ENCODE assay signal across 10 cellular contexts in the genomic region with DNA sequence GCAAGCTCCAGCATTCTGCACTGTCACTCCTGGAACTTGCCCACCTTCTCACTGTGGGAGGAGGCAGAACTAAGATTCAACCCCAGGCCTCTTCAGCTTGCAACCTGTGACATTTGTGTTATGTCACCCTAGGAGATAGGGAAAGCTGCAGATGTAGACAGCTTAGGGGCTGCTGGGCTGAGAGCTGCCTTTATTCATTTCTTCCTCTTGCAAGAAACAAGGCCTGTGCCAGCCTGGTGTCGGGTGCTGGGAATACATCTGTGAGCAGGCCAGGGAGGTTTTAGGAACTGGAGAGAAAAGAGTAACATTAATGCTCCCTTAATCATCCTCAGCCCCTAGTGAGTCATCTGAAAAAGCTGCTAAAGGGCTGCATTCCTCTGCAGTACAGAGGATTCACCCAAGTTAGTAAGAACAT.
DNase-seq lines count a peak whose midpoint lies in the region; ATAC-seq and TF ChIP-seq lines count a peak whose summit lies in the region.
"Had no signal": no experiment of that assay in that cellular context is flagged by ENCODE, and none has a peak within 500 bp of the region (broad histone marks: within the 10 kb centered on the region; RNA-seq: fewer than 3 reads in every experiment).

No MANE protein-coding gene starts in this region.

- no peak overlapping the region for H3K4me3 ChIP-seq in brain microvascular endothelial cell (ENCODE audit: low read depth, low read length)
- H3K4me3 ChIP-seq in iPS-20b (ENCODE audit: low read length), result no peak overlapping the region; the same call in 1 of the 2 replicates
- no peak overlapping the region for H3K4me3 ChIP-seq in stomach
- H3K4me3 ChIP-seq: K562 had no signal

- H3K4me1 Mint-ChIP-seq in HFFc6 (ENCODE audit: low read depth), result peaks cover 39% of the 10 kb centered on the region

- ATAC-seq in GM21528 (IDR thresholded peaks at IDR 0.05; ENCODE audit: low FRiP score, unreplicated experiment) (no peak), HG03342 (IDR thresholded peaks at IDR 0.05; ENCODE audit: unreplicated experiment) (no peak)
- ATAC-seq: K562 had no signal

- H3K9me3 Mint-ChIP-seq in HFFc6, result no peaks in the 10 kb centered on the region

- H3K27ac Mint-ChIP-seq in HFFc6, result peak overlapping the region; percentile 89

- H3K9ac ChIP-seq in iPS-20b (ENCODE audit: low read depth, low read length), result peak overlapping the region; percentile 46; the same call in 1 of the 2 replicates

- no peaks in the 10 kb centered on the region for H3K36me3 Mint-ChIP-seq in HFFc6 (ENCODE audit: low read depth)

- TF ChIP-seq CTCF in HFFc6 (IDR thresholded peaks at IDR 0.05) (peak; percentile 46; the same call in 1 of the 2 replicates), brain microvascular endothelial cell (IDR thresholded peaks at IDR 0.05; ENCODE audit: low read depth, low read length, missing control alignments) (peak; percentile 42), stomach (IDR thresholded peaks at IDR 0.05) (no peak)

- peaks cover 19% of the 10 kb centered on the region for H3K27me3 Mint-ChIP-seq in HFFc6 (ENCODE audit: insufficient read depth)

- peak; percentile 94 for DNase-seq in HFFc6
- peak; percentile 84 for DNase-seq in brain microvascular endothelial cell
- no peak for DNase-seq in stomach
- no peak for DNase-seq in stimulated activated CD4-positive, alpha-beta T cell treated with anti-CD3 and anti-CD28 coated beads, Interleukin-4, amount 100 ng/mL, for 1 hour
- no peak for DNase-seq in NCI-H2081 treated with DMSO at 0.1 percent for 48 hours (lab: John Stamatoyannopoulos, UW)
- DNase-seq: activated CD4-positive, CD25-positive, alpha-beta regulatory T cell treated with anti-CD3 and anti-CD28 coated beads, Interleukin-2, amount 50 U/mL, for 72 hours had no signal

- no peaks in the 10 kb centered on the region for H3K27me3 ChIP-seq in brain microvascular endothelial cell (replicated peaks)
- H3K27me3 ChIP-seq in iPS-20b (ENCODE audit: insufficient read depth, low read length), result peaks cover 10% of the 10 kb centered on the region
- H3K27me3 ChIP-seq in stomach, result no peaks in the 10 kb centered on the region

- peak overlapping the region; percentile 81 for H3K4me3 Mint-ChIP-seq in HFFc6

- intact Hi-C loops in stomach (cut with DNase I; ENCODE audit: low total_unique reads), result no loop called here

- no peak for TF ChIP-seq EP300 in stomach (IDR thresholded peaks at IDR 0.05)

- H3K9me3 ChIP-seq in iPS-20b (ENCODE audit: insufficient read depth, low read depth, low read length) (no peaks in the 10 kb centered on the region), stomach (no peaks in the 10 kb centered on the region)

- in situ Hi-C loops in brain microvascular endothelial cell (cut with HindIII; ENCODE audit: low pct_ligation_motif_present, low sequenced_read_pairs), result no loop called here

- H3K4me1 ChIP-seq in iPS-20b (ENCODE audit: insufficient read depth, low read length) (peaks cover 23% of the 10 kb centered on the region), stomach (peaks cover 0 to 34% (median 14%) of the 10 kb centered on the region in 4 donors)

- 48 to 83% (median 58%) methylated on average over 1 of the region's 1 CpG for WGBS in stomach, 5 donors

- TF ChIP-seq POLR2A in stomach (IDR thresholded peaks at IDR 0.05), result no peak

- peak overlapping the region; percentile 40 for H3K27ac ChIP-seq in brain microvascular endothelial cell
- no peak overlapping the region for H3K27ac ChIP-seq in iPS-20b (ENCODE audit: low read length)
- H3K27ac ChIP-seq in stomach, result peak overlapping the region in 4 of 5 donors; percentile 37 to 75 (median 49)

- H3K36me3 ChIP-seq in brain microvascular endothelial cell (replicated peaks) (no peaks in the 10 kb centered on the region), iPS-20b (ENCODE audit: insufficient read depth, low read depth, low read length) (no peaks in the 10 kb centered on the region), stomach (no peaks in the 10 kb centered on the region)

Comparison
In these comparisons a context has a peak if more than half of its experiments do, and no peak if none do; other contexts are left out.
1. DNase-seq: peak in HFFc6 (single experiment) and brain microvascular endothelial cell (single experiment); none in stomach (single experiment), stimulated activated CD4-positive, alpha-beta T cell treated with anti-CD3 and anti-CD28 coated beads, Interleukin-4, amount 100 ng/mL, for 1 hour (single experiment) and NCI-H2081 treated with DMSO at 0.1 percent for 48 hours (single experiment).
2. CTCF ChIP-seq: peak in HFFc6 (single experiment) and brain microvascular endothelial cell (single experiment); none in stomach (0 of 7).